ENCODE assay signal across 27 cellular contexts in genomic region chr14:40616579-40616978, GRCh38.
"Had no signal": no experiment of that assay in that cellular context is flagged by ENCODE, and none has a peak within 500 bp of the region (broad histone marks: within the 10 kb centered on the region; RNA-seq: fewer than 3 reads in every experiment).

No MANE protein-coding gene starts in this region.

- H3K4me1 Mint-ChIP-seq: T-cell had no signal

- H3K36me3 Mint-ChIP-seq: T-cell had no signal

- FAIRE-seq: HepG2, RCC 7860 had no signal

- H3K27ac ChIP-seq: KMS-11, SJSA1, SK-N-MC had no signal

- H3K27ac Mint-ChIP-seq: T-cell had no signal

- H3K4me1 ChIP-seq: SJSA1 had no signal

- DNase-seq: IMR-90, Kasumi-1, MV-4-11, NCI-H1048, NCI-H1105, NCI-H1417, NCI-H1436 treated with DMSO at 0.1 percent for 48 hours, NCI-H1694, NCI-H187 treated with DMSO at 0.1 percent for 48 hours, NCI-H2081, NCI-H2107, NCI-H226, NCI-H446, NCI-H510A, NCI-H524 treated with DMSO at 0.1 percent for 48 hours, NCI-H69, NCI-H774, Right ventricle myocardium superior, RPMI8226, SIG-M5, SW 1271, T-cell had no signal

- H3K9ac ChIP-seq: KMS-11 had no signal

- H3K4me2 ChIP-seq: KMS-11 had no signal

- H3K9me3 ChIP-seq: SJSA1 had no signal

- H3K4me3 Mint-ChIP-seq: T-cell had no signal

- H3K27me3 ChIP-seq: SJSA1 had no signal

- H3K4me3 ChIP-seq: SJSA1, SK-N-MC had no signal

- H3K27me3 Mint-ChIP-seq: T-cell had no signal

- H3K36me3 ChIP-seq: SJSA1 had no signal
